In genomic region chr15:88284441-88285106, GRCh38 we compare ENCODE assay signal across 2 cellular contexts.
TF ChIP-seq lines count a peak whose summit lies in the region.

No MANE protein-coding gene starts in this region.

TF ChIP-seq in A549, 52 proteins besides CTCF, POLR2A, EP300 and RAD21:
- TF ChIP-seq MAFK (IDR thresholded peaks at IDR 0.05; ENCODE audit: partially characterized antibody) (peak; percentile 62), FOXS1 (CRISPR knock-in tag; IDR thresholded peaks at IDR 0.05) (no peak)

TF ChIP-seq in H1, 55 proteins besides CTCF, POLR2A, EP300 and RAD21:
- no peak for TF ChIP-seq YY1 (IDR thresholded peaks at IDR 0.05; ENCODE audit: low read depth, low read length)
- TF ChIP-seq MAX (IDR thresholded peaks at IDR 0.05): 0 out of 2 replicates have a peak, but pooled peaks have one; percentile 33
- no peak for TF ChIP-seq HDAC6 (IDR thresholded peaks at IDR 0.05; ENCODE audit: low read depth, low read length)
- TF ChIP-seq SIX5 (IDR thresholded peaks at IDR 0.05; ENCODE audit: low read depth, low read length): no peak
- TF ChIP-seq GABPA (IDR thresholded peaks at IDR 0.05; ENCODE audit: borderline replicate concordance, insufficient read depth, low read length): no peak
